In genomic region chr9:89495824-89496555, GRCh38 we compare ENCODE assay signal across 9 cellular contexts. TPM values are rescaled to one million over a fixed set of nuclear protein-coding genes. Genes with fewer than 3 reads are reported as not detected.
DNase-seq lines count a peak whose midpoint lies in the region; ATAC-seq and TF ChIP-seq lines count a peak whose summit lies in the region.
"Had no signal": no experiment of that assay in that cellular context is flagged by ENCODE, and none has a peak within 500 bp of the region (broad histone marks: within the 10 kb centered on the region; RNA-seq: fewer than 3 reads in every experiment).

No MANE protein-coding gene starts in this region.

- peaks cover 89% of the 10 kb centered on the region for H3K4me1 Mint-ChIP-seq in CD4-positive, alpha-beta T cell (ENCODE audit: low read depth)
- peaks cover 46% of the 10 kb centered on the region for H3K4me1 Mint-ChIP-seq in brain
- peaks cover 67% of the 10 kb centered on the region for H3K4me1 Mint-ChIP-seq in nephron progenitor cell

- POLR2A ChIA-PET in CD4-positive, alpha-beta T cell (lab: Charles Lee) = interaction anchor here (0.9 to 1.8 kb wide), 7 partner anchors 9 to 65 kb away, joined by 3 to 10 read pairs (median 3); no protein-coding TSS in a partner anchor

- no peaks in the 10 kb centered on the region for H3K27me3 ChIP-seq in CD4-positive, alpha-beta T cell (ENCODE audit: control insufficient read depth, insufficient read depth, low read length)
- H3K27me3 ChIP-seq in HUES48 (ENCODE audit: control insufficient read depth, insufficient read depth, low read length) = no peaks in the 10 kb centered on the region

- peak overlapping the region; percentile 74; the same call in 1 of the 2 replicates for H3K4me3 ChIP-seq in HUES48 (ENCODE audit: low read depth, low read length)

- H3K9me3 ChIP-seq in CD4-positive, alpha-beta T cell (ENCODE audit: control insufficient read depth, low read length) = no peaks in the 10 kb centered on the region
- H3K9me3 ChIP-seq in HUES48 (ENCODE audit: control insufficient read depth, insufficient read depth, low read length) = no peaks in the 10 kb centered on the region
- H3K9me3 ChIP-seq: prostate gland had no signal

- TF ChIP-seq CTCF in CD4-positive, alpha-beta T cell (IDR thresholded peaks at IDR 0.05) = no peak
- TF ChIP-seq CTCF in brain (conservative IDR thresholded peaks at IDR 0.05) (no peak), nephron progenitor cell (IDR thresholded peaks at IDR 0.05) (no peak)

- peak overlapping the region; percentile 100 for H3K4me3 Mint-ChIP-seq in CD4-positive, alpha-beta T cell
- peak overlapping the region; percentile 82 to 88 (median 84) for H3K4me3 Mint-ChIP-seq in brain
- peak overlapping the region; percentile 81 for H3K4me3 Mint-ChIP-seq in nephron progenitor cell

- CTCF ChIA-PET in CD4-positive, alpha-beta T cell (lab: Charles Lee) = interaction anchor here (0.9 to 1.7 kb wide), 3 partner anchors 19 to 67 kb away, joined by 3 to 6 read pairs (median 3); no protein-coding TSS in a partner anchor

- ATAC-seq in CD4-positive, alpha-beta T cell (ENCODE audit: poor library complexity) = no peak
- no peak for ATAC-seq in GM21786 (IDR thresholded peaks at IDR 0.05; ENCODE audit: unreplicated experiment)
- ATAC-seq in HG02759 (IDR thresholded peaks at IDR 0.05; ENCODE audit: unreplicated experiment) = no peak

- H3K9me3 Mint-ChIP-seq in CD4-positive, alpha-beta T cell = no peaks in the 10 kb centered on the region
- no peaks in the 10 kb centered on the region for H3K9me3 Mint-ChIP-seq in brain
- no peaks in the 10 kb centered on the region for H3K9me3 Mint-ChIP-seq in nephron progenitor cell

- H3K27me3 Mint-ChIP-seq in CD4-positive, alpha-beta T cell = no peaks in the 10 kb centered on the region
- no peaks in the 10 kb centered on the region for H3K27me3 Mint-ChIP-seq in brain
- H3K27me3 Mint-ChIP-seq in nephron progenitor cell (ENCODE audit: low read depth, poor library complexity) = peaks cover 3% of the 10 kb centered on the region

- H3K4me1 ChIP-seq in HUES48 (ENCODE audit: control insufficient read depth, insufficient read depth, low read length) = peaks cover 50% of the 10 kb centered on the region

- peak overlapping the region; percentile 88 for H3K27ac Mint-ChIP-seq in CD4-positive, alpha-beta T cell
- H3K27ac Mint-ChIP-seq in brain = peak overlapping the region; percentile 67 to 79 (median 74)
- peak overlapping the region; percentile 31 for H3K27ac Mint-ChIP-seq in nephron progenitor cell

- peaks cover 53% of the 10 kb centered on the region for H3K36me3 Mint-ChIP-seq in CD4-positive, alpha-beta T cell (ENCODE audit: low read depth)
- H3K36me3 Mint-ChIP-seq in brain (no peaks in the 10 kb centered on the region), nephron progenitor cell (ENCODE audit: low read depth) (no peaks in the 10 kb centered on the region)

- intact Hi-C loops in CD4-positive, alpha-beta T cell (cut with DNase I, micrococcal nuclease) = loop anchor here (2.0 to 5.0 kb wide), 5 partner anchors 19 to 59 kb away; no protein-coding TSS in a partner anchor

- no peak overlapping the region for H3K9ac ChIP-seq in HUES48 (ENCODE audit: low read depth, low read length)

- peak overlapping the region; percentile 66 for H3K27ac ChIP-seq in CD4-positive, alpha-beta T cell (ENCODE audit: low read depth, low read length)
- H3K27ac ChIP-seq in HUES48 (ENCODE audit: low read depth, low read length) = no peak overlapping the region

- DNase-seq in CD4-positive, alpha-beta T cell = no peak
- DNase-seq in nephron progenitor cell = no peak
- DNase-seq in HUDEP-2 (lab: John Stamatoyannopoulos, UW; ENCODE audit: unreplicated experiment in 76 of 76) = no peak
- no peak for DNase-seq in NAMALWA (ENCODE audit: low spot score)

- H3K36me3 ChIP-seq in HUES48 (ENCODE audit: control insufficient read depth, insufficient read depth, low read length) = no peaks in the 10 kb centered on the region
- H3K36me3 ChIP-seq: prostate gland had no signal

RNA-seq across cellular contexts. Expression of gene SEMA4D, which starts 1.9 kb away (rescaled TPM):
- total RNA-seq in CD4-positive, alpha-beta T cell = 100 to 1,000 TPM; 399 to 430 TPM
- 91.5 TPM for polyA plus RNA-seq in brain (ENCODE audit: insufficient read depth, low read depth, low replicate concordance)

Comparison
In these comparisons a context has a peak if more than half of its experiments do, and no peak if none do; other contexts are left out.
1. H3K27ac Mint-ChIP-seq: peak in every context shown above with its lines; median percentile 88 in CD4-positive, alpha-beta T cell; 74 in brain; 31 in nephron progenitor cell.